ENCODE assay signal across 8 cellular contexts in the genomic region with DNA sequence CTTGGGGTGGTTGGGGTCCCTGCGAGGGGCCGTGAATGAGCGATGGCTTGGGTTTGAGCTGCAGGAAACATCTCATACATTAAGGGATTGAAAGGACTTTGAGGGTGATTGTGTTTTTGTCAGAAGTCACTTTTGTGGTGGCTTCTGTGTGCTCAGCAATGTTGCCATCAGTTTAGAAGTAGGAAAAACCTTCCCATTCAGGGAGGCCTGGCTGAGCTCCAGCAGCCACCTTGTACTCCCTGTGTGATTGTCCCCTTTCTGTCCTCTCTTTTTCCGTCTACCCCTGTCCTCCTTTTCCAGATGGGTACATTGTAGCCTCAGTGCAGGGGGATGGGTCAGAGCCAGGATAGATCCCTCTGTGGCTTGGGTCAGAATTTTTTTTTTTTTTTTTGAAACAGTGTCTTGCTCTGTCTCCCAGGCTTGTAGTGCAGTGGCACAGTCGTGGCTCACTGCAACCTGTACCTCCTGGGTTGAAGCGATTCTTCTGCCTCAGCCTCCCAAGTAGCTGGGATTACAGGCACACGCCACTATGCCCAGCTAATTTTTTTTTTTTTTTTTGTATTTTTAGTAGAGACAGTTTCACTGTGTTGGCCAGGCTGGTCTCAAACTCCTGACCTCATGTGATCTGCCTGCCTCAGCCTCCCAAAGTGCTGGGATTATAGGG. TPM values are rescaled to one million over a fixed set of nuclear protein-coding genes. Genes with fewer than 3 reads are reported as not detected.
DNase-seq lines count a peak whose midpoint lies in the region; ATAC-seq and TF ChIP-seq lines count a peak whose summit lies in the region.
"Not testable (repeated sequence)": the region's sequence is repeated elsewhere in the genome, so short reads cannot be mapped to it uniquely, and the experiment has no call there.

No MANE protein-coding gene starts in this region.

- not testable (repeated sequence) for H3K27me3 ChIP-seq in BE2C; colonic mucosa; left ventricle myocardium inferior (ENCODE audit: low read depth); spleen (replicated peaks in 1 of 7)

- DNase-seq in BE2C; HFF-Myc (ENCODE audit: extremely low read depth, low read depth); colonic mucosa; left ventricle myocardium inferior; natural killer cell treated with Interleukin-12 subunit alpha and Interleukin-12 subunit beta and Interleukin-15 and Interleukin-18, amount 100 ng/mL, for 72 hours (ENCODE audit: low spot score); spleen: not testable (repeated sequence)
- DNase-seq in OCI-M1 (lab: John Stamatoyannopoulos, UW): peak; percentile 34

- peak overlapping the region; percentile 97 for H3K4me3 ChIP-seq in BE2C (ENCODE audit: low read depth, low read length)
- peak overlapping the region; percentile 82 for H3K4me3 ChIP-seq in HFF-Myc (replicated peaks; ENCODE audit: low read depth, low read length)
- H3K4me3 ChIP-seq in colonic mucosa: not testable (repeated sequence)
- H3K4me3 ChIP-seq in left ventricle myocardium inferior: peak overlapping the region; percentile 86
- H3K4me3 ChIP-seq in spleen: peak overlapping the region in 6 of 8 donors; percentile 90 to 99 (median 94)

- not testable (repeated sequence) for TF ChIP-seq CTCF in BE2C (IDR thresholded peaks at IDR 0.05; ENCODE audit: low read depth, low read length); HFF-Myc (IDR thresholded peaks at IDR 0.05; ENCODE audit: low read depth, low read length, missing control alignments); colonic mucosa (IDR thresholded peaks at IDR 0.05); left ventricle myocardium inferior (IDR thresholded peaks at IDR 0.05; ENCODE audit: borderline replicate concordance); spleen (IDR thresholded peaks at IDR 0.05 in 8 of 11, conservative IDR thresholded peaks at IDR 0.05 in 3 of 11)

- peaks cover 24% of the 10 kb centered on the region for H3K36me3 Mint-ChIP-seq in activated T-helper 17 cell treated with anti-CD3 and anti-CD28 coated beads, Interleukin-2, amount 50 U/mL, for 72 hours (ENCODE audit: low read depth)
- not testable (repeated sequence) for H3K36me3 Mint-ChIP-seq in natural killer cell treated with Interleukin-12 subunit alpha and Interleukin-12 subunit beta and Interleukin-15 and Interleukin-18, amount 100 ng/mL, for 72 hours

- not testable (repeated sequence) for TF ChIP-seq POLR2A in spleen (IDR thresholded peaks at IDR 0.05)

- H3K36me3 ChIP-seq in BE2C, colonic mucosa: not testable (repeated sequence)
- H3K36me3 ChIP-seq in left ventricle myocardium inferior (peaks cover 17% of the 10 kb centered on the region), spleen (peaks cover 0 to 39% (median 20%) of the 10 kb centered on the region in 6 donors)

- not testable (repeated sequence) for H3K27ac ChIP-seq in colonic mucosa
- peak overlapping the region; percentile 92 for H3K27ac ChIP-seq in left ventricle myocardium inferior (replicated peaks)
- H3K27ac ChIP-seq in spleen: peak overlapping the region in 1 of 8 donors; percentile 99

- not testable (repeated sequence) for ATAC-seq in activated T-helper 17 cell treated with anti-CD3 and anti-CD28 coated beads, Interleukin-2, amount 50 U/mL, for 72 hours (replicated peaks); natural killer cell treated with Interleukin-12 subunit alpha and Interleukin-12 subunit beta and Interleukin-15 and Interleukin-18, amount 100 ng/mL, for 72 hours

- H3K27ac Mint-ChIP-seq in activated T-helper 17 cell treated with anti-CD3 and anti-CD28 coated beads, Interleukin-2, amount 50 U/mL, for 72 hours: peak overlapping the region; percentile 99
- H3K27ac Mint-ChIP-seq in natural killer cell treated with Interleukin-12 subunit alpha and Interleukin-12 subunit beta and Interleukin-15 and Interleukin-18, amount 100 ng/mL, for 72 hours: peak overlapping the region; percentile 93 to 97

- H3K9ac ChIP-seq in colonic mucosa (ENCODE audit: low read depth in 2 of 2, low read length in 2 of 2): peak overlapping the region; percentile 86 to 92

- H3K27me3 Mint-ChIP-seq in activated T-helper 17 cell treated with anti-CD3 and anti-CD28 coated beads, Interleukin-2, amount 50 U/mL, for 72 hours; natural killer cell treated with Interleukin-12 subunit alpha and Interleukin-12 subunit beta and Interleukin-15 and Interleukin-18, amount 100 ng/mL, for 72 hours: not testable (repeated sequence)

- H3K4me1 Mint-ChIP-seq in activated T-helper 17 cell treated with anti-CD3 and anti-CD28 coated beads, Interleukin-2, amount 50 U/mL, for 72 hours: peaks cover 10% of the 10 kb centered on the region
- H3K4me1 Mint-ChIP-seq in natural killer cell treated with Interleukin-12 subunit alpha and Interleukin-12 subunit beta and Interleukin-15 and Interleukin-18, amount 100 ng/mL, for 72 hours (ENCODE audit: low read depth in 2 of 2): peaks cover 16 to 19% of the 10 kb centered on the region in 2 donors

- not testable (repeated sequence) for H3K4me1 ChIP-seq in BE2C, colonic mucosa
- H3K4me1 ChIP-seq in left ventricle myocardium inferior (peaks cover 44% of the 10 kb centered on the region), spleen (peaks cover 8 to 62% (median 28%) of the 10 kb centered on the region in 6 donors)

- H3K9me3 Mint-ChIP-seq in activated T-helper 17 cell treated with anti-CD3 and anti-CD28 coated beads, Interleukin-2, amount 50 U/mL, for 72 hours; natural killer cell treated with Interleukin-12 subunit alpha and Interleukin-12 subunit beta and Interleukin-15 and Interleukin-18, amount 100 ng/mL, for 72 hours: not testable (repeated sequence)

- 88 to 95% (median 89%) methylated on average over 7 of the region's 7 CpGs for WGBS in spleen, 5 donors

- peak overlapping the region; percentile 95 for H3K4me3 Mint-ChIP-seq in activated T-helper 17 cell treated with anti-CD3 and anti-CD28 coated beads, Interleukin-2, amount 50 U/mL, for 72 hours
- H3K4me3 Mint-ChIP-seq in natural killer cell treated with Interleukin-12 subunit alpha and Interleukin-12 subunit beta and Interleukin-15 and Interleukin-18, amount 100 ng/mL, for 72 hours: peak overlapping the region; percentile 96

- H3K9me3 ChIP-seq in BE2C; colonic mucosa; left ventricle myocardium inferior (replicated peaks); spleen: not testable (repeated sequence)

- intact Hi-C loops in colonic mucosa (cut with DNase I): loop anchor here (10.0 kb wide), 1 partner anchor 45 kb away; the partner anchor contains the start of gene PNKP
- intact Hi-C loops in left ventricle myocardium inferior (cut with micrococcal nuclease): loop anchor here (5.0 kb wide), 1 partner anchor 48 kb away; the partner anchor contains the start of gene PNKP
- intact Hi-C loops in spleen (cut with DNase I; ENCODE audit: low total_unique reads): not testable (repeated sequence)

RNA-seq across cellular contexts. Expression of gene MED25, which starts 1.5 kb away (rescaled TPM):
- 38.0 TPM for polyA plus RNA-seq in BE2C (2012; ENCODE audit: insufficient read depth, insufficient read length, low read depth)
- total RNA-seq in activated T-helper 17 cell treated with anti-CD3 and anti-CD28 coated beads, Interleukin-2, amount 50 U/mL, for 72 hours: 10 to 100 TPM; 55.6 to 56.1 TPM
- 10 to 100 TPM; 46.1 to 77.2 TPM for total RNA-seq in colonic mucosa
- 65.8 TPM for total RNA-seq in left ventricle myocardium inferior
- 10 to 100 TPM; 48.0 to 64.6 TPM for total RNA-seq in natural killer cell treated with Interleukin-12 subunit alpha and Interleukin-12 subunit beta and Interleukin-15 and Interleukin-18, amount 100 ng/mL, for 72 hours
- total RNA-seq in spleen: 10 to 100 TPM; 29.4 to 61.0 (median 50.7) TPM
- polyA plus RNA-seq in spleen: 10 to 100 TPM; 26.6 to 42.7 (median 35.3) TPM

RNA-seq across cellular contexts. Expression of gene FUZ, which starts 6.5 kb away (rescaled TPM):
- polyA plus RNA-seq in BE2C (2012; ENCODE audit: insufficient read depth, insufficient read length, low read depth): 14.6 TPM
- 10 to 100 TPM; 15.5 to 19.1 TPM for total RNA-seq in activated T-helper 17 cell treated with anti-CD3 and anti-CD28 coated beads, Interleukin-2, amount 50 U/mL, for 72 hours
- total RNA-seq in colonic mucosa: 10 to 100 TPM in 1 of 2 donors, 1 to 10 TPM in 1; 7.4 to 14.9 TPM
- 18.3 TPM for total RNA-seq in left ventricle myocardium inferior
- total RNA-seq in natural killer cell treated with Interleukin-12 subunit alpha and Interleukin-12 subunit beta and Interleukin-15 and Interleukin-18, amount 100 ng/mL, for 72 hours: 10 to 100 TPM; 10.7 to 18.0 TPM
- 10 to 100 TPM; 10.7 to 22.1 (median 15.1) TPM for total RNA-seq in spleen
- 10 to 100 TPM; 16.7 to 20.3 (median 16.9) TPM for polyA plus RNA-seq in spleen

RNA-seq across cellular contexts. Expression of gene PTOV1, which starts 31.4 kb away (rescaled TPM):
- 252 TPM for polyA plus RNA-seq in BE2C (2012; ENCODE audit: insufficient read depth, insufficient read length, low read depth)
- 100 to 1,000 TPM in 1 of 2 donors, 10 to 100 TPM in 1; 82.7 to 109 TPM for total RNA-seq in activated T-helper 17 cell treated with anti-CD3 and anti-CD28 coated beads, Interleukin-2, amount 50 U/mL, for 72 hours
- 100 to 1,000 TPM; 109 to 128 TPM for total RNA-seq in colonic mucosa
- 104 TPM for total RNA-seq in left ventricle myocardium inferior
- total RNA-seq in natural killer cell treated with Interleukin-12 subunit alpha and Interleukin-12 subunit beta and Interleukin-15 and Interleukin-18, amount 100 ng/mL, for 72 hours: 10 to 100 TPM; 64.6 to 78.0 TPM
- total RNA-seq in spleen: 100 to 1,000 TPM in 3 of 7 donors, 10 to 100 TPM in 4; 69.6 to 127 (median 98.4) TPM
- polyA plus RNA-seq in spleen: 100 to 1,000 TPM in 1 of 3 donors, 10 to 100 TPM in 2; 61.4 to 120 (median 70.9) TPM

RNA-seq across cellular contexts. Expression of gene PNKP, which starts 47.8 kb away (rescaled TPM):
- 137 TPM for polyA plus RNA-seq in BE2C (2012; ENCODE audit: insufficient read depth, insufficient read length, low read depth)
- total RNA-seq in activated T-helper 17 cell treated with anti-CD3 and anti-CD28 coated beads, Interleukin-2, amount 50 U/mL, for 72 hours: 100 to 1,000 TPM; 100 to 111 TPM
- total RNA-seq in colonic mucosa (100 to 1,000 TPM in 1 of 2 donors, 10 to 100 TPM in 1; 53.7 to 137 TPM), left ventricle myocardium inferior (45.1 TPM), spleen (100 to 1,000 TPM in 5 of 7 donors, 10 to 100 TPM in 2; 80.9 to 203 (median 111) TPM)
- 100 to 1,000 TPM; 146 to 205 TPM for total RNA-seq in natural killer cell treated with Interleukin-12 subunit alpha and Interleukin-12 subunit beta and Interleukin-15 and Interleukin-18, amount 100 ng/mL, for 72 hours
- 100 to 1,000 TPM in 1 of 3 donors, 10 to 100 TPM in 2; 36.6 to 135 (median 66.2) TPM for polyA plus RNA-seq in spleen

RNA-seq across cellular contexts. Expression of gene AP2A1, which starts 52.8 kb away (rescaled TPM):
- polyA plus RNA-seq in BE2C (2012; ENCODE audit: insufficient read depth, insufficient read length, low read depth): 51.6 TPM
- 10 to 100 TPM; 77.5 to 87.0 TPM for total RNA-seq in activated T-helper 17 cell treated with anti-CD3 and anti-CD28 coated beads, Interleukin-2, amount 50 U/mL, for 72 hours
- total RNA-seq in colonic mucosa: 10 to 100 TPM; 80.0 to 92.1 TPM
- total RNA-seq in left ventricle myocardium inferior: 65.5 TPM
- 100 to 1,000 TPM; 131 to 142 TPM for total RNA-seq in natural killer cell treated with Interleukin-12 subunit alpha and Interleukin-12 subunit beta and Interleukin-15 and Interleukin-18, amount 100 ng/mL, for 72 hours
- total RNA-seq in spleen: 100 to 1,000 TPM in 3 of 7 donors, 10 to 100 TPM in 4; 79.8 to 108 (median 95.4) TPM
- 10 to 100 TPM; 18.1 to 43.6 (median 19.0) TPM for polyA plus RNA-seq in spleen
